In genomic region chr1:187465441-187465840, GRCh38 we compare ENCODE assay signal across 25 cellular contexts.
"Had no signal": no experiment of that assay in that cellular context is flagged by ENCODE, and none has a peak within 500 bp of the region (broad histone marks: within the 10 kb centered on the region; RNA-seq: fewer than 3 reads in every experiment).

No MANE protein-coding gene starts in this region.

- ATAC-seq: left lobe of liver, natural killer cell had no signal

- H3K27ac ChIP-seq: brain microvascular endothelial cell, esophagus squamous epithelium, lower lobe of right lung, neural progenitor cell, parathyroid adenoma, right atrium auricular region, tibial nerve had no signal

- H3K36me3 ChIP-seq: brain microvascular endothelial cell, esophagus squamous epithelium, lower lobe of right lung, neural progenitor cell, right atrium auricular region, tibial nerve had no signal

- DNase-seq: activated CD4-positive, alpha-beta memory T cell treated with anti-CD3 and anti-CD28 coated beads for 36 hours; activated CD4-positive, alpha-beta T cell treated with anti-CD3 and anti-CD28 coated beads, Interleukin-2, amount 10 ng/mL, durations not matched to agents 24 days and 14 days; activated CD4-positive, CD25-positive, alpha-beta regulatory T cell treated with anti-CD3 and anti-CD28 coated beads, Interleukin-2, amount 50 U/mL, for 72 hours; activated CD8-positive, alpha-beta memory T cell treated with anti-CD3 and anti-CD28 coated beads, Interleukin-2, amount 50 U/mL, for 4 hours; activated effector memory CD4-positive, alpha-beta T cell treated with anti-CD3 and anti-CD28 coated beads, Interleukin-2, amount 50 U/mL, for 16 hours; activated naive CD4-positive, alpha-beta T cell treated with anti-CD3 and anti-CD28 coated beads, Interleukin-2, amount 10 ng/mL, durations not matched to agents 7 days and 5 days; activated naive CD8-positive, alpha-beta T cell treated with anti-CD3 and anti-CD28 coated beads, Interleukin-2, amount 10 ng/mL, durations not matched to agents 7 days and 5 days; activated T-cell treated with anti-CD3 and anti-CD28 coated beads, Interleukin-2, amount 50 U/mL, for 1 hour; brain microvascular endothelial cell; central memory CD4-positive, alpha-beta T cell; esophagus squamous epithelium; foreskin melanocyte; kidney glomerular epithelial cell; lower lobe of right lung; mesenchymal stem cell; natural killer cell; occipital lobe; stimulated activated CD4-positive, alpha-beta T cell treated with anti-CD3 and anti-CD28 coated beads, Interleukin-15, amount 100 ng/mL, for 24 hours; stimulated activated naive CD4-positive, alpha-beta T cell treated with Interleukin-2 at 50 U/mL for 16 hours; T1000 had no signal

- H3K4me1 ChIP-seq: esophagus squamous epithelium, lower lobe of right lung, parathyroid adenoma, right atrium auricular region, tibial nerve had no signal

- H3K4me3 ChIP-seq: esophagus squamous epithelium, lower lobe of right lung, neural progenitor cell, right atrium auricular region, tibial nerve had no signal

- H3K27me3 ChIP-seq: brain microvascular endothelial cell, esophagus squamous epithelium, neural progenitor cell, right atrium auricular region, tibial nerve had no signal
